ENCODE assay signal across 8 cellular contexts in genomic region chr1:90706437-90707362, GRCh38. TPM values are rescaled to one million over a fixed set of nuclear protein-coding genes. Genes with fewer than 3 reads are reported as not detected.
A peak's percentile ranks its signal among the peaks of the same experiment; 100 is the strongest.
DNase-seq lines count a peak whose midpoint lies in the region; ATAC-seq and TF ChIP-seq lines count a peak whose summit lies in the region.

No MANE protein-coding gene starts in this region.

- no peak overlapping the region for H3K9ac ChIP-seq in adipocyte (ENCODE audit: low read length)

- TF ChIP-seq CTCF in upper lobe of left lung (IDR thresholded peaks at IDR 0.05): no peak
- no peak for TF ChIP-seq CTCF in sigmoid colon (IDR thresholded peaks at IDR 0.05)

- ATAC-seq in activated T-cell treated with anti-CD3 and anti-CD28 coated beads, Interleukin-2, amount 50 U/mL, for 4 hours: peak; percentile 75 to 77
- ATAC-seq in left lobe of liver (peak; percentile 83), upper lobe of left lung (ENCODE audit: low FRiP score in 2 of 2) (peak; percentile 67 to 77)

- DNase-seq in activated T-cell treated with anti-CD3 and anti-CD28 coated beads, Interleukin-2, amount 50 U/mL, for 4 hours: no peak
- DNase-seq in activated T-cell treated with anti-CD3 and anti-CD28 coated beads, Interleukin-2, amount 50 U/mL, for 1 hour: no peak
- DNase-seq in adipocyte (ENCODE audit: low read depth) (no peak), left lobe of liver (ENCODE audit: low spot score) (no peak), upper lobe of left lung (peak in 1 of 2 donors; percentile 91), SKM-1 treated with dmso at 0.1 percent for 144 hours (lab: John Stamatoyannopoulos, UW; ENCODE audit: unreplicated experiment) (no peak), NCI-H187 (lab: John Stamatoyannopoulos, UW) (no peak), sigmoid colon (no peak)

- H3K4me1 ChIP-seq in adipocyte (ENCODE audit: control insufficient read depth, insufficient read depth, low read length) (peaks cover 5% of the 10 kb centered on the region), upper lobe of left lung (peaks cover 10 to 25% (median 15%) of the 10 kb centered on the region in 4 donors), sigmoid colon (peaks cover 0 to 23% (median 19%) of the 10 kb centered on the region in 4 donors)

- no peak for TF ChIP-seq POLR2A in upper lobe of left lung (IDR thresholded peaks at IDR 0.05)
- no peak for TF ChIP-seq POLR2A in sigmoid colon (IDR thresholded peaks at IDR 0.05)

- no peaks in the 10 kb centered on the region for H3K36me3 ChIP-seq in adipocyte (ENCODE audit: control insufficient read depth, insufficient read depth, low read length, severe bottlenecking)
- H3K36me3 ChIP-seq in upper lobe of left lung: no peaks in the 10 kb centered on the region
- no peaks in the 10 kb centered on the region for H3K36me3 ChIP-seq in sigmoid colon

- H3K4me3 Mint-ChIP-seq in activated T-cell treated with anti-CD3 and anti-CD28 coated beads, Interleukin-2, amount 50 U/mL, for 4 hours: peak overlapping the region; percentile 58

- H3K27me3 Mint-ChIP-seq in activated T-cell treated with anti-CD3 and anti-CD28 coated beads, Interleukin-2, amount 50 U/mL, for 4 hours (ENCODE audit: low read depth): peaks cover 80% of the 10 kb centered on the region

- TF ChIP-seq EP300 in upper lobe of left lung (IDR thresholded peaks at IDR 0.05): no peak
- TF ChIP-seq EP300 in sigmoid colon (IDR thresholded peaks at IDR 0.05): no peak

- peaks cover 11% of the 10 kb centered on the region for H3K4me1 Mint-ChIP-seq in activated T-cell treated with anti-CD3 and anti-CD28 coated beads, Interleukin-2, amount 50 U/mL, for 4 hours (ENCODE audit: low read depth)

- H3K27ac ChIP-seq in upper lobe of left lung: no peak overlapping the region
- H3K27ac ChIP-seq in sigmoid colon: no peak overlapping the region

- H3K27me3 ChIP-seq in adipocyte (replicated peaks; ENCODE audit: control insufficient read depth, insufficient read depth, low read length) (peaks cover 86% of the 10 kb centered on the region), upper lobe of left lung (peaks cover 0 to 65% (median 21%) of the 10 kb centered on the region in 4 donors), sigmoid colon (peaks cover 48 to 99% (median 90%) of the 10 kb centered on the region in 3 donors)

- no peaks in the 10 kb centered on the region for H3K36me3 Mint-ChIP-seq in activated T-cell treated with anti-CD3 and anti-CD28 coated beads, Interleukin-2, amount 50 U/mL, for 4 hours (ENCODE audit: insufficient read depth)

- intact Hi-C loops in sigmoid colon (cut with DNase I): no loop called here

- H3K4me3 ChIP-seq in adipocyte (ENCODE audit: low read length): peak overlapping the region; percentile 70
- peak overlapping the region in 3 of 4 donors; percentile 21 to 34 (median 27) for H3K4me3 ChIP-seq in upper lobe of left lung
- peak overlapping the region in 2 of 4 donors; percentile 17 to 35 for H3K4me3 ChIP-seq in sigmoid colon

- H3K9me3 ChIP-seq in adipocyte (ENCODE audit: control insufficient read depth, low read length) (peaks cover 5% of the 10 kb centered on the region), upper lobe of left lung (no peaks in the 10 kb centered on the region), sigmoid colon (no peaks in the 10 kb centered on the region)

- WGBS in upper lobe of left lung, 2 donors: 0 to 5% methylated on average over 1 to 73 of the region's 73 CpGs
- 3% methylated on average over 73 of the region's 73 CpGs for WGBS in sigmoid colon, 2 donors

- H3K9me3 Mint-ChIP-seq in activated T-cell treated with anti-CD3 and anti-CD28 coated beads, Interleukin-2, amount 50 U/mL, for 4 hours: no peaks in the 10 kb centered on the region

RNA-seq across cellular contexts. Expression of gene BARHL2, which starts 10.4 kb away (rescaled TPM):
- total RNA-seq in activated T-cell treated with anti-CD3 and anti-CD28 coated beads, Interleukin-2, amount 50 U/mL, for 4 hours: not detected
- total RNA-seq in left lobe of liver: not detected
- not detected for total RNA-seq in upper lobe of left lung
- not detected for total RNA-seq in sigmoid colon
- polyA plus RNA-seq in sigmoid colon: not detected
